ENCODE assay signal across 8 cellular contexts in the genomic region with DNA sequence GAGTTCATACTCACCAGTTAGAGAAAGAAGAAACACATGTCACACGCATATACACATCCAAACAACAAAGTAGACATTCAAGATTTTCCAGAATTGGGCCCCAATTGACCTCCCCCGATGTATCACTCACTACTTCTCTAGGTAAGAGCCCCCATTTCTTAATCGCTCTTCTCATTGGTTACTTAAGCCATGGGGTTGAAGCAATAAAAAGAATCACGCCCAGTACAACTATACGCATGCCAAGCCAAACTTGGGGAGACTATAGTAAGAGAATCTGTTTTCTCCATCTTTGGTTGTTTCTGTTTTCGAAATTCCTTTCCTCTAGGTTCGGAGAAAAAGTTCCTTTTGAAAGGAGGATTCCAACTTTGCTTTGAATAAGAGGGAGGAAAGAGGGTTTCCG. TPM values are rescaled to one million over a fixed set of nuclear protein-coding genes. Genes with fewer than 3 reads are reported as not detected.
DNase-seq lines count a peak whose midpoint lies in the region; ATAC-seq and TF ChIP-seq lines count a peak whose summit lies in the region.

No MANE protein-coding gene starts in this region.

- no peaks in the 10 kb centered on the region for H3K9me3 ChIP-seq in DOHH2 (ENCODE audit: control insufficient read depth, insufficient read depth, low read length)

- DNase-seq in Kasumi-1 (lab: John Stamatoyannopoulos, UW) = peak; percentile 23 to 51
- no peak for DNase-seq in astrocyte of the cerebellum (ENCODE audit: low read depth)
- DNase-seq in iris pigment epithelial cell (ENCODE audit: low read depth) = peak; percentile 65
- no peak for DNase-seq in GM19240 (ENCODE audit: insufficient read length, low spot score)
- DNase-seq in ureter (ENCODE audit: low spot score) = no peak

- H3K36me3 Mint-ChIP-seq in stimulated activated memory B cell treated with anti-CD40 and anti-IgM and Interleukin-4, amounts not matched to agents 10 μg/mL and 1 μg/mL and 100 μg/mL, for 72 hours = peaks cover 18% of the 10 kb centered on the region

- H3K36me3 ChIP-seq in DOHH2 (ENCODE audit: control insufficient read depth, low read length) = peaks cover 40% of the 10 kb centered on the region

- peak overlapping the region; percentile 85 for H3K4me3 Mint-ChIP-seq in stimulated activated memory B cell treated with anti-CD40 and anti-IgM and Interleukin-4, amounts not matched to agents 10 μg/mL and 1 μg/mL and 100 μg/mL, for 72 hours

- peak overlapping the region; percentile 81 for H3K4me2 ChIP-seq in DOHH2 (ENCODE audit: low read length)

- H3K4me3 ChIP-seq in DOHH2 (ENCODE audit: low read length) = peak overlapping the region; percentile 81
- peak overlapping the region; percentile 69 for H3K4me3 ChIP-seq in astrocyte of the cerebellum (ENCODE audit: low read depth, low read length)

- H3K27me3 Mint-ChIP-seq in stimulated activated memory B cell treated with anti-CD40 and anti-IgM and Interleukin-4, amounts not matched to agents 10 μg/mL and 1 μg/mL and 100 μg/mL, for 72 hours = peaks cover 29% of the 10 kb centered on the region

- peak overlapping the region; percentile 27; the same call in 1 of the 2 replicates for H3K27ac ChIP-seq in DOHH2 (ENCODE audit: low read depth, low read length)

- TF ChIP-seq CTCF in DOHH2 (IDR thresholded peaks at IDR 0.05; ENCODE audit: low read depth, low read length, poor library complexity, severe bottlenecking) = no peak
- TF ChIP-seq CTCF in astrocyte of the cerebellum (IDR thresholded peaks at IDR 0.05; ENCODE audit: low read depth, low read length, missing control alignments) = no peak

- H3K9me3 Mint-ChIP-seq in stimulated activated memory B cell treated with anti-CD40 and anti-IgM and Interleukin-4, amounts not matched to agents 10 μg/mL and 1 μg/mL and 100 μg/mL, for 72 hours = no peaks in the 10 kb centered on the region

- H3K4me1 ChIP-seq in DOHH2 (ENCODE audit: control insufficient read depth, low read length) = peaks cover 22% of the 10 kb centered on the region

- H4K20me1 ChIP-seq in DOHH2 (ENCODE audit: control insufficient read depth, insufficient read depth, low read depth, low read length) = no peaks in the 10 kb centered on the region

- peaks cover 52% of the 10 kb centered on the region for H3K79me2 ChIP-seq in DOHH2 (ENCODE audit: control insufficient read depth, low read length)

- no peak for ATAC-seq in stimulated activated memory B cell treated with anti-CD40 and anti-IgM and Interleukin-4, amounts not matched to agents 10 μg/mL and 1 μg/mL and 100 μg/mL, for 72 hours
- ATAC-seq in HG02588 (IDR thresholded peaks at IDR 0.05; ENCODE audit: unreplicated experiment) = no peak

- peaks cover 24% of the 10 kb centered on the region for H3K27me3 ChIP-seq in DOHH2 (ENCODE audit: control insufficient read depth, low read length)

- in situ Hi-C loops in astrocyte of the cerebellum (cut with HindIII; ENCODE audit: low sequenced_read_pairs) = no loop called here

- H3F3A ChIP-seq in DOHH2 (ENCODE audit: control insufficient read depth, insufficient read depth) = no peaks in the 10 kb centered on the region

- H3K27ac Mint-ChIP-seq in stimulated activated memory B cell treated with anti-CD40 and anti-IgM and Interleukin-4, amounts not matched to agents 10 μg/mL and 1 μg/mL and 100 μg/mL, for 72 hours = peak overlapping the region; percentile 92

- peaks cover 29% of the 10 kb centered on the region for H3K4me1 Mint-ChIP-seq in stimulated activated memory B cell treated with anti-CD40 and anti-IgM and Interleukin-4, amounts not matched to agents 10 μg/mL and 1 μg/mL and 100 μg/mL, for 72 hours

- no peaks in the 10 kb centered on the region for H3K9me2 ChIP-seq in DOHH2 (replicated peaks; ENCODE audit: control insufficient read depth, low read length)

RNA-seq across cellular contexts. Expression of a gene that starts 0.5 kb away (rescaled TPM):
- total RNA-seq in ureter = 37.9 TPM

RNA-seq across cellular contexts. Expression of a gene that starts 33.5 kb away (rescaled TPM):
- 65.4 TPM for total RNA-seq in ureter

Comparison
In these comparisons a context has a peak if more than half of its experiments do, and no peak if none do; other contexts are left out.
1. DNase-seq: peak in Kasumi-1 (2 of 2) and iris pigment epithelial cell (single experiment); none in astrocyte of the cerebellum (single experiment), GM19240 (single experiment) and ureter (single experiment).